Comparison of ENCODE assay signal across 1 cellular context in genomic region chr11:72814139-72814830, GRCh38.
TF ChIP-seq lines count a peak whose summit lies in the region.

Gene ATG16L2 (plus strand): TSS chr11:72814411. CDS start chr11:72814446, 35 bp downstream.

TF ChIP-seq in HEK293, 187 proteins besides CTCF, POLR2A, EP300 and RAD21 (continued from another document and continues in another):
- TF ChIP-seq ZBTB44 (tag by site-specific recombination; IDR thresholded peaks at IDR 0.05) (no peak), PBX3 (CRISPR knock-in tag; IDR thresholded peaks at IDR 0.05) (no peak; the same call in 1 of the 2 replicates), WT1 (tag by site-specific recombination; IDR thresholded peaks at IDR 0.05) (peak; percentile 37; the same call in 1 of the 2 replicates), HOXA7 (CRISPR knock-in tag; IDR thresholded peaks at IDR 0.05; ENCODE audit: borderline replicate concordance) (no peak; the same call in 1 of the 2 replicates), BCL11B (tag by site-specific recombination; IDR thresholded peaks at IDR 0.05; ENCODE audit: low read depth) (no peak), ZSCAN5A (tag by site-specific recombination; IDR thresholded peaks at IDR 0.05) (no peak), SP2 (tag by site-specific recombination; IDR thresholded peaks at IDR 0.05) (peak; percentile 56), IKZF3 (tag by site-specific recombination; IDR thresholded peaks at IDR 0.05) (no peak; the same call in 1 of the 2 replicates), ZNF335 (tag by site-specific recombination; conservative IDR thresholded peaks at IDR 0.05) (peak; percentile 83), ZNF184 (tag by site-specific recombination; IDR thresholded peaks at IDR 0.05) (no peak), ZNF132 (tag by site-specific recombination; IDR thresholded peaks at IDR 0.05; ENCODE audit: borderline replicate concordance) (no peak), TRIM28 (IDR thresholded peaks at IDR 0.05; ENCODE audit: borderline replicate concordance, low read length) (no peak), TSHZ1 (tag by site-specific recombination; IDR thresholded peaks at IDR 0.05; ENCODE audit: borderline replicate concordance) (no peak), ZBTB26 (tag by site-specific recombination; optimal IDR thresholded peaks at IDR 0.05) (peak; percentile 85), ZNF174 (tag by site-specific recombination; IDR thresholded peaks at IDR 0.05) (no peak), ZNF292 (tag by site-specific recombination; IDR thresholded peaks at IDR 0.05; ENCODE audit: borderline replicate concordance, low read depth) (no peak), ZXDB (tag by site-specific recombination; IDR thresholded peaks at IDR 0.05) (peak; percentile 46), ZNF76 (tag by site-specific recombination; IDR thresholded peaks at IDR 0.05; ENCODE audit: borderline replicate concordance, low read depth) (peak; percentile 1; the same call in 1 of the 2 replicates), ZNF391 (tag by site-specific recombination; IDR thresholded peaks at IDR 0.05; ENCODE audit: borderline replicate concordance, low read depth) (peak; percentile 67; the same call in 1 of the 2 replicates), RBAK (tag by site-specific recombination; IDR thresholded peaks at IDR 0.05) (no peak), ZNF302 (tag by site-specific recombination; IDR thresholded peaks at IDR 0.05; ENCODE audit: low read depth) (no peak), ZNF394 (tag by site-specific recombination; IDR thresholded peaks at IDR 0.05; ENCODE audit: borderline replicate concordance) (no peak), ZNF529 (tag by site-specific recombination; IDR thresholded peaks at IDR 0.05; ENCODE audit: insufficient replicate concordance) (no peak), ZNF639 (tag by site-specific recombination; IDR thresholded peaks at IDR 0.05) (no peak), ZNF114 (tag by site-specific recombination; IDR thresholded peaks at IDR 0.05) (no peak), ZNF571 (tag by site-specific recombination; IDR thresholded peaks at IDR 0.05) (no peak), GLI4 (tag by site-specific recombination; IDR thresholded peaks at IDR 0.05) (no peak), AEBP2 (tag by site-specific recombination; IDR thresholded peaks at IDR 0.05; ENCODE audit: borderline replicate concordance) (no peak), ZNF404 (tag by site-specific recombination; IDR thresholded peaks at IDR 0.05) (no peak), SALL2 (tag by site-specific recombination; IDR thresholded peaks at IDR 0.05; ENCODE audit: borderline replicate concordance) (no peak), ZNF501 (tag by site-specific recombination; IDR thresholded peaks at IDR 0.05) (no peak), SETDB1 (IDR thresholded peaks at IDR 0.05; ENCODE audit: insufficient read length, low read length) (no peak), ZNF426 (tag by site-specific recombination; IDR thresholded peaks at IDR 0.05) (no peak), ZSCAN16 (tag by site-specific recombination; IDR thresholded peaks at IDR 0.05) (no peak), ZNF157 (tag by site-specific recombination; IDR thresholded peaks at IDR 0.05) (no peak), KLF16 (tag by site-specific recombination; IDR thresholded peaks at IDR 0.05) (peak; percentile 14; the same call in 1 of the 2 replicates), ZNF140 (tag by site-specific recombination; IDR thresholded peaks at IDR 0.05) (no peak), ZNF146 (tag by site-specific recombination; IDR thresholded peaks at IDR 0.05) (no peak), ZBTB10 (tag by site-specific recombination; IDR thresholded peaks at IDR 0.05) (no peak), ZNF747 (tag by site-specific recombination; IDR thresholded peaks at IDR 0.05) (no peak), TCF7L2 (IDR thresholded peaks at IDR 0.05; ENCODE audit: borderline replicate concordance, low read depth, low read length) (no peak), ZNF513 (tag by site-specific recombination; IDR thresholded peaks at IDR 0.05) (no peak), ZNF791 (tag by site-specific recombination; IDR thresholded peaks at IDR 0.05) (no peak), ZNF654 (tag by site-specific recombination; IDR thresholded peaks at IDR 0.05; ENCODE audit: low read depth) (no peak), ZFP69B (tag by site-specific recombination; IDR thresholded peaks at IDR 0.05) (no peak), ZBTB8A (tag by site-specific recombination; IDR thresholded peaks at IDR 0.05) (peak; percentile 95), YY1 (tag by site-specific recombination; IDR thresholded peaks at IDR 0.05) (peak; percentile 74), ZNF362 (tag by site-specific recombination; IDR thresholded peaks at IDR 0.05) (no peak), GLI2 (tag by site-specific recombination; IDR thresholded peaks at IDR 0.05; ENCODE audit: borderline replicate concordance, low read depth) (no peak), ZNF658 (tag by site-specific recombination; IDR thresholded peaks at IDR 0.05) (no peak), ZNF785 (tag by site-specific recombination; IDR thresholded peaks at IDR 0.05) (no peak)
